8 cellular contexts compared by ENCODE assay signal in the genomic region with DNA sequence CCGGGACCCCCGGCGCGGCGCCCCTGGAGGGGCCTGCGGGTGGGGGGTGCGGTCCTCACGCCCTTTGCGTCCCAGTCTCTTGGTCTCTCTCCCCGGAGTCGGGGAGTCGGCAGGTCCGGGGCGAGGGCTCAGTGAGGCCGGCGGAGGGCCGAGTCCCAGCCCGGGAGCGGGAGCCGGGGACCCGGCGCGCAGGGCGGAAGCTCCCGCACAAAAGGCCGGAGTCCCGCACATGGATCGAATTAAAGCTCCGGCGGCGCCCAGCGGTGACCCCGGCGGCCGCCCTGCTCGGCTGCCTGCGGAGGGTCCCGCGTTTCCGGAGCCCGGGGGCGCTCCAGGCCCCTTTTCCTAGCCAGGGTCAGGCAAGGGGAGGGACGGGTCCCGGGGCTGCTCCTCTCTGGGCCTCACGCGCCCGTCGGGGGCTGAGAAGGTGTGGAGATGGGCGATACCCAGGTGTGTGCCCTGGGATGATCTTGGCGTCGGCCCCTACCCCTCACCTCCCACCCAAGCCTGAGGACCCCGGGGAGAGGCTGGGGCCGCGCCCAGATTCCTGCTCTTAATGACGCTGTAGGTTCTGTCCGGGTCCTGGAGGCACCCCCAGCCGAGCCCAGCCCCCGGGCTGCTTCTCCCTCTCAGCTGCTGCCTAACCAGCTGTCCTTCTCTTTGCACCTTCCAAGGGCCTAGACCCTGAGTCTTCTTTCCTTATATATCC. TPM values are rescaled to one million over a fixed set of nuclear protein-coding genes. Genes with fewer than 3 reads are reported as not detected.
DNase-seq lines count a peak whose midpoint lies in the region; ATAC-seq and TF ChIP-seq lines count a peak whose summit lies in the region.

No MANE protein-coding gene starts in this region.

- H3K4me1 Mint-ChIP-seq in brain = peaks cover 46% of the 10 kb centered on the region
- peaks cover 0 to 4% of the 10 kb centered on the region in 2 donors for H3K4me1 Mint-ChIP-seq in immature natural killer cell
- peaks cover 10 to 33% of the 10 kb centered on the region in 2 donors for H3K4me1 Mint-ChIP-seq in stimulated activated naive B cell treated with anti-CD40 and anti-IgM and Interleukin-4, amounts not matched to agents 10 μg/mL and 1 μg/mL and 100 μg/mL, for 72 hours

- H3K36me3 Mint-ChIP-seq in brain (peaks cover 9% of the 10 kb centered on the region), immature natural killer cell (no peaks in the 10 kb centered on the region)
- no peaks in the 10 kb centered on the region for H3K36me3 Mint-ChIP-seq in stimulated activated naive B cell treated with anti-CD40 and anti-IgM and Interleukin-4, amounts not matched to agents 10 μg/mL and 1 μg/mL and 100 μg/mL, for 72 hours

- H3K27me3 Mint-ChIP-seq in brain (peaks cover 55% of the 10 kb centered on the region), immature natural killer cell (ENCODE audit: low read depth in 3 of 3) (peaks cover 8 to 24% (median 10%) of the 10 kb centered on the region in 3 donors)
- H3K27me3 Mint-ChIP-seq in stimulated activated naive B cell treated with anti-CD40 and anti-IgM and Interleukin-4, amounts not matched to agents 10 μg/mL and 1 μg/mL and 100 μg/mL, for 72 hours = peaks cover 58 to 71% of the 10 kb centered on the region in 2 donors

- no peak for TF ChIP-seq CTCF in brain (conservative IDR thresholded peaks at IDR 0.05)

- H3K9me3 Mint-ChIP-seq in brain (peaks cover 0 to 5% (median 0%) of the 10 kb centered on the region in 5 experiments), immature natural killer cell (no peaks in the 10 kb centered on the region)
- H3K9me3 Mint-ChIP-seq in stimulated activated naive B cell treated with anti-CD40 and anti-IgM and Interleukin-4, amounts not matched to agents 10 μg/mL and 1 μg/mL and 100 μg/mL, for 72 hours = no peaks in the 10 kb centered on the region

- H3K4me3 Mint-ChIP-seq in brain (peak overlapping the region; percentile 82 to 90 (median 83)), immature natural killer cell (peak overlapping the region in 3 of 5 donors; percentile 35 to 41 (median 37))
- peak overlapping the region; percentile 27 to 60 for H3K4me3 Mint-ChIP-seq in stimulated activated naive B cell treated with anti-CD40 and anti-IgM and Interleukin-4, amounts not matched to agents 10 μg/mL and 1 μg/mL and 100 μg/mL, for 72 hours

- DNase-seq in HuH-7.5 (ENCODE audit: low spot score) (peak; percentile 56), immature natural killer cell (no peak), hippocampal formation (lab: John Stamatoyannopoulos, UW) (no peak)
- DNase-seq in stimulated activated naive B cell treated with anti-CD40 and anti-IgM and Interleukin-4, amounts not matched to agents 10 μg/mL and 1 μg/mL and 100 μg/mL, for 72 hours = no peak
- DNase-seq in effector CD8-positive, alpha-beta T cell (lab: John Stamatoyannopoulos, UW) = no peak

- peak overlapping the region in 3 of 5 experiments; percentile 31 to 86 (median 76) for H3K27ac Mint-ChIP-seq in brain
- H3K27ac Mint-ChIP-seq in immature natural killer cell = no peak overlapping the region
- no peak overlapping the region for H3K27ac Mint-ChIP-seq in stimulated activated naive B cell treated with anti-CD40 and anti-IgM and Interleukin-4, amounts not matched to agents 10 μg/mL and 1 μg/mL and 100 μg/mL, for 72 hours

- ATAC-seq in stimulated activated naive B cell treated with anti-CD40 and anti-IgM and Interleukin-4, amounts not matched to agents 10 μg/mL and 1 μg/mL and 100 μg/mL, for 72 hours (replicated peaks) = peak in 1 of 2 donors; percentile 33
- ATAC-seq in GM21423 (IDR thresholded peaks at IDR 0.05; ENCODE audit: unreplicated experiment) = no peak
- ATAC-seq in GM19463 (IDR thresholded peaks at IDR 0.05; ENCODE audit: unreplicated experiment) = no peak

RNA-seq across cellular contexts. Expression of gene FBLIM1, which starts 0.5 kb away (rescaled TPM):
- 53.3 TPM for polyA plus RNA-seq in brain (ENCODE audit: insufficient read depth, low read depth, low replicate concordance)
- polyA plus RNA-seq in immature natural killer cell = not detected

RNA-seq across cellular contexts. Expression of gene TMEM82, which starts 16.8 kb away (rescaled TPM):
- not detected for polyA plus RNA-seq in brain (ENCODE audit: insufficient read depth, low read depth, low replicate concordance)
- not detected for polyA plus RNA-seq in immature natural killer cell

RNA-seq across cellular contexts. Expression of gene SLC25A34, which starts 23.0 kb away (rescaled TPM):
- 3.9 TPM for polyA plus RNA-seq in brain (ENCODE audit: insufficient read depth, low read depth, low replicate concordance)
- polyA plus RNA-seq in immature natural killer cell = not detected

RNA-seq across cellular contexts. Expression of gene UQCRHL, which starts 48.3 kb away (rescaled TPM):
- polyA plus RNA-seq in brain (ENCODE audit: insufficient read depth, low read depth, low replicate concordance) (5.8 TPM), immature natural killer cell (1 to 10 TPM in 1 of 3 donors, under 1 TPM in 1, not detected in 1; 0.90 to 1.3 TPM)

Comparison
In these comparisons a context has a peak if more than half of its experiments do, and no peak if none do; other contexts are left out.
1. H3K27ac Mint-ChIP-seq: peak in brain (3 of 5); none in immature natural killer cell (0 of 6) and stimulated activated naive B cell treated with anti-CD40 and anti-IgM and Interleukin-4, amounts not matched to agents 10 μg/mL and 1 μg/mL and 100 μg/mL, for 72 hours (single experiment).
2. RNA of gene FBLIM1, which starts 0.5 kb away (polyA plus RNA-seq): 53.3 TPM in brain (single experiment); not detected in immature natural killer cell; every median in the first group is over 10 times any median in the second.
3. Peak in every context shown above with its lines, with median percentiles within 50 percentile points of each other: H3K4me3 Mint-ChIP-seq.